Comparison of ENCODE assay signal across 18 cellular contexts in genomic region chr14:78611031-78611430, GRCh38.
"Had no signal": no experiment of that assay in that cellular context is flagged by ENCODE, and none has a peak within 500 bp of the region (broad histone marks: within the 10 kb centered on the region; RNA-seq: fewer than 3 reads in every experiment).

No MANE protein-coding gene starts in this region.

- H3K4me3 ChIP-seq: gastroesophageal sphincter, heart left ventricle, prostate gland, spleen, upper lobe of right lung had no signal

- H3K9me3 ChIP-seq: gastroesophageal sphincter, heart left ventricle, prostate gland, spleen, upper lobe of right lung had no signal

- H3K4me1 ChIP-seq: gastroesophageal sphincter, heart left ventricle, prostate gland, upper lobe of right lung had no signal

- DNase-seq: activated B cell treated with CpG ODN at 0.5 μM for 24 hours; activated CD4-positive, alpha-beta T cell treated with anti-CD3 and anti-CD28 coated beads for 36 hours; activated CD4-positive, alpha-beta T cell treated with anti-CD3 and anti-CD28 coated beads, Interleukin-2, amount 50 U/mL, for 48 hours; activated effector memory CD4-positive, alpha-beta T cell treated with anti-CD3 and anti-CD28 coated beads, Interleukin-2, amount 50 U/mL, for 16 hours; activated naive CD4-positive, alpha-beta T cell treated with anti-CD3 and anti-CD28 coated beads, Interleukin-2, amount 10 ng/mL, durations not matched to agents 7 days and 5 days; amygdala; effector CD8-positive, alpha-beta T cell; heart left ventricle; left ventricle myocardium superior; midbrain; natural killer cell; spleen; stimulated activated CD4-positive, alpha-beta T cell treated with anti-CD3 and anti-CD28 coated beads, Interleukin-4, amount 100 ng/mL, for 24 hours; stimulated activated naive CD8-positive, alpha-beta T cell treated with anti-CD3 and anti-CD28 coated beads, Interleukin-15, Interleukin-2, amounts not matched to agents 100 U/mL and 50 U/mL, for 24 hours; T1000; upper lobe of right lung had no signal

- H3K36me3 ChIP-seq: gastroesophageal sphincter, heart left ventricle, prostate gland, spleen, upper lobe of right lung had no signal

- H3K27me3 ChIP-seq: gastroesophageal sphincter, spleen, upper lobe of right lung had no signal

- ATAC-seq: activated CD4-positive, alpha-beta T cell treated with anti-CD3 and anti-CD28 coated beads for 36 hours; gastroesophageal sphincter; heart left ventricle; left ventricle myocardium superior; natural killer cell; stimulated activated naive CD8-positive, alpha-beta T cell treated with anti-CD3 and anti-CD28 coated beads, Interleukin-15, Interleukin-2, amounts not matched to agents 100 U/mL and 50 U/mL, for 24 hours; upper lobe of right lung had no signal

- H3K27ac ChIP-seq: gastroesophageal sphincter, heart left ventricle, prostate gland, spleen, upper lobe of right lung had no signal
